In genomic region chr18:48702346-48703032, GRCh38 we compare ENCODE assay signal across 22 cellular contexts.
A peak's percentile ranks its signal among the peaks of the same experiment; 100 is the strongest.
DNase-seq lines count a peak whose midpoint lies in the region; ATAC-seq and TF ChIP-seq lines count a peak whose summit lies in the region.
"Had no signal": no experiment of that assay in that cellular context is flagged by ENCODE, and none has a peak within 500 bp of the region (broad histone marks: within the 10 kb centered on the region; RNA-seq: fewer than 3 reads in every experiment).

No MANE protein-coding gene starts in this region.

- CTCF ChIA-PET in activated naive CD4-positive, alpha-beta T cell treated with anti-CD3 and anti-CD28 coated beads, Interleukin-2, amount 10 ng/mL, durations not matched to agents 7 days and 5 days (lab: Charles Lee): interaction anchor here (0.6 to 0.9 kb wide), 2 partner anchors 13 to 744 kb away, joined by 3 read pairs; no protein-coding TSS in a partner anchor

- no peak overlapping the region for H3K27ac ChIP-seq in tibial artery
- H3K27ac ChIP-seq: BLaER1, GM23248 had no signal

- H3K27ac Mint-ChIP-seq in activated naive CD4-positive, alpha-beta T cell treated with anti-CD3 and anti-CD28 coated beads, Interleukin-2, amount 10 ng/mL, durations not matched to agents 7 days and 5 days: peak overlapping the region; percentile 86
- peak overlapping the region; percentile 85 for H3K27ac Mint-ChIP-seq in activated T-helper 17 cell treated with anti-CD3 and anti-CD28 coated beads, Interleukin-2, amount 50 U/mL, for 72 hours
- H3K27ac Mint-ChIP-seq: CD4-positive, alpha-beta memory T cell had no signal

- H3K4me1 Mint-ChIP-seq in activated naive CD4-positive, alpha-beta T cell treated with anti-CD3 and anti-CD28 coated beads, Interleukin-2, amount 10 ng/mL, durations not matched to agents 7 days and 5 days: peaks cover 34% of the 10 kb centered on the region
- peaks cover 7% of the 10 kb centered on the region for H3K4me1 Mint-ChIP-seq in activated T-helper 17 cell treated with anti-CD3 and anti-CD28 coated beads, Interleukin-2, amount 50 U/mL, for 72 hours

- peaks cover 0 to 7% (median 5%) of the 10 kb centered on the region in 3 donors for H3K36me3 ChIP-seq in tibial artery
- H3K36me3 ChIP-seq: HAP-1 had no signal

- no peaks in the 10 kb centered on the region for H3K9me3 Mint-ChIP-seq in activated naive CD4-positive, alpha-beta T cell treated with anti-CD3 and anti-CD28 coated beads, Interleukin-2, amount 10 ng/mL, durations not matched to agents 7 days and 5 days
- no peaks in the 10 kb centered on the region for H3K9me3 Mint-ChIP-seq in activated T-helper 17 cell treated with anti-CD3 and anti-CD28 coated beads, Interleukin-2, amount 50 U/mL, for 72 hours
- H3K9me3 Mint-ChIP-seq: CD4-positive, alpha-beta memory T cell had no signal

- H3K27me3 ChIP-seq in tibial artery: no peaks in the 10 kb centered on the region
- H3K27me3 ChIP-seq: BLaER1 had no signal

- no peak for DNase-seq in activated naive CD4-positive, alpha-beta T cell treated with anti-CD3 and anti-CD28 coated beads, Interleukin-2, amount 10 ng/mL, durations not matched to agents 7 days and 5 days
- no peak for DNase-seq in activated naive CD4-positive, alpha-beta T cell treated with Interleukin-2 at 50 U/mL for 16 hours
- DNase-seq in choroid plexus epithelial cell (ENCODE audit: low read depth) (peak; percentile 22), renal cortical epithelial cell (ENCODE audit: low read depth) (peak; percentile 58), COR-L47 (lab: John Stamatoyannopoulos, UW) (no peak), tibial artery (no peak)
- DNase-seq: CD4-positive, alpha-beta memory T cell; DMS53; GM23248; IMR-90; Karpas-422; NCI-H1092; NCI-H1436 treated with DMSO at 0.1 percent for 48 hours; NCI-H2029 treated with DMSO at 0.1 percent for 48 hours; NCI-H2171 treated with DMSO at 0.1 percent for 48 hours; NCI-H446 treated with DMSO at 0.1 percent for 48 hours; NCI-H69 had no signal

- ATAC-seq in activated T-helper 17 cell treated with anti-CD3 and anti-CD28 coated beads, Interleukin-2, amount 50 U/mL, for 72 hours (replicated peaks): peak; percentile 44
- no peak for ATAC-seq in HG02588 (IDR thresholded peaks at IDR 0.05; ENCODE audit: unreplicated experiment)
- ATAC-seq: Panc1 had no signal

- TF ChIP-seq CTCF in choroid plexus epithelial cell (conservative IDR thresholded peaks at IDR 0.05; ENCODE audit: low read depth, low read length) (no peak), tibial artery (IDR thresholded peaks at IDR 0.05) (no peak)

- H3K9me3 ChIP-seq in tibial artery: no peaks in the 10 kb centered on the region
- H3K9me3 ChIP-seq: BLaER1, HAP-1 had no signal

- no peaks in the 10 kb centered on the region for H3K36me3 Mint-ChIP-seq in activated naive CD4-positive, alpha-beta T cell treated with anti-CD3 and anti-CD28 coated beads, Interleukin-2, amount 10 ng/mL, durations not matched to agents 7 days and 5 days
- H3K36me3 Mint-ChIP-seq in activated T-helper 17 cell treated with anti-CD3 and anti-CD28 coated beads, Interleukin-2, amount 50 U/mL, for 72 hours (ENCODE audit: low read depth): no peaks in the 10 kb centered on the region
- H3K36me3 Mint-ChIP-seq: CD4-positive, alpha-beta memory T cell had no signal

- H3K4me3 Mint-ChIP-seq in activated naive CD4-positive, alpha-beta T cell treated with anti-CD3 and anti-CD28 coated beads, Interleukin-2, amount 10 ng/mL, durations not matched to agents 7 days and 5 days: no peak overlapping the region
- peak overlapping the region; percentile 42 for H3K4me3 Mint-ChIP-seq in activated T-helper 17 cell treated with anti-CD3 and anti-CD28 coated beads, Interleukin-2, amount 50 U/mL, for 72 hours
- H3K4me3 Mint-ChIP-seq: CD4-positive, alpha-beta memory T cell had no signal

- H3K27me3 Mint-ChIP-seq in activated naive CD4-positive, alpha-beta T cell treated with anti-CD3 and anti-CD28 coated beads, Interleukin-2, amount 10 ng/mL, durations not matched to agents 7 days and 5 days: no peaks in the 10 kb centered on the region
- H3K27me3 Mint-ChIP-seq in activated T-helper 17 cell treated with anti-CD3 and anti-CD28 coated beads, Interleukin-2, amount 50 U/mL, for 72 hours: no peaks in the 10 kb centered on the region
- H3K27me3 Mint-ChIP-seq: CD4-positive, alpha-beta memory T cell had no signal

- no peak overlapping the region for H3K4me3 ChIP-seq in choroid plexus epithelial cell (ENCODE audit: low read depth, low read length)
- no peak overlapping the region for H3K4me3 ChIP-seq in tibial artery
- H3K4me3 ChIP-seq: BLaER1, GM23248, HAP-1 had no signal

- intact Hi-C loops in tibial artery (cut with DNase I; ENCODE audit: low total_unique reads): no loop called here

- peaks cover 0 to 4% (median 1%) of the 10 kb centered on the region in 4 donors for H3K4me1 ChIP-seq in tibial artery
- H3K4me1 ChIP-seq: HAP-1 had no signal

Comparison
In these comparisons a context has a peak if more than half of its experiments do, and no peak if none do; other contexts are left out.
1. DNase-seq: peak in choroid plexus epithelial cell (single experiment) and renal cortical epithelial cell (single experiment); none in activated naive CD4-positive, alpha-beta T cell treated with anti-CD3 and anti-CD28 coated beads, Interleukin-2, amount 10 ng/mL, durations not matched to agents 7 days and 5 days (single experiment), activated naive CD4-positive, alpha-beta T cell treated with Interleukin-2 at 50 U/mL for 16 hours (single experiment), COR-L47 (single experiment) and tibial artery (0 of 2).